In the genomic region with DNA sequence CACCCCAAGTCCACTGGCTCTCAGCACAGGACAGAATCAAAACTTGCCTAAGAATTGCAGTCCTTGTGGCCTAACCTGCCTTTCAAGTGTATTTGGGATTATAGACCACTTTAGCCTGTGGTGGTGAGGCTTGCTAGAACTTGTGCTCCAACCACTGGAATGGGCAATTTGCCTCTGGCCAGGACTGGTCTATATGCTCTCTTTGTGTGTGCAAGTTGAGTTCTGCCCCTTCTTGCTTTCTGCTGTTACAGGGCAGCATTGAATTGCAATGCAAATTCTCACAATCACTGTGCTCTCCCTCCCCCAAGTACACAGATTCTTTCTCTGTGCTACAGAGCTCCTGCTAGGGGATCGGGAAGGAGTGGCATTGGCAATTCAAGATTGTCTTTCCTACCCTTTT, we compare ENCODE assay signal across 15 cellular contexts.
DNase-seq lines count a peak whose midpoint lies in the region; ATAC-seq and TF ChIP-seq lines count a peak whose summit lies in the region.
"Had no signal": no experiment of that assay in that cellular context is flagged by ENCODE, and none has a peak within 500 bp of the region (broad histone marks: within the 10 kb centered on the region; RNA-seq: fewer than 3 reads in every experiment).

No MANE protein-coding gene starts in this region.

- DNase-seq in WTC11 (ENCODE audit: low spot score) (no peak), foreskin melanocyte (peak; percentile 44), neuronal stem cell (ENCODE audit: low spot score) (no peak), NCI-H1436 (lab: John Stamatoyannopoulos, UW) (no peak), NCI-H226 (no peak)
- no peak for DNase-seq in stimulated activated CD4-positive, alpha-beta T cell treated with anti-CD3 and anti-CD28 coated beads, Interleukin-2, amount 100 ng/mL, for 48 hours
- DNase-seq in effector memory CD8-positive, alpha-beta T cell = no peak
- DNase-seq: H9, NCI-H1436 treated with DMSO at 0.1 percent for 48 hours, NCI-H2227 treated with DMSO at 0.1 percent for 48 hours, NCI-H524 treated with DMSO at 0.1 percent for 48 hours, SHP77 treated with DMSO at 0.1 percent for 48 hours had no signal

- H2AFZ ChIP-seq in neuronal stem cell (ENCODE audit: low read length) = peak overlapping the region; percentile 64

- peak overlapping the region; percentile 24; the same call in 1 of the 2 replicates for H3K4me3 ChIP-seq in HUES6 (ENCODE audit: low read depth, low read length)
- H3K4me3 ChIP-seq in neuronal stem cell (ENCODE audit: low read length in 2 of 2) = no peak overlapping the region

- H3K4me1 Mint-ChIP-seq in WTC11 = peaks cover 47% of the 10 kb centered on the region
- no peaks in the 10 kb centered on the region for H3K4me1 Mint-ChIP-seq in effector memory CD8-positive, alpha-beta T cell (ENCODE audit: low read depth in 2 of 2)

- no peak overlapping the region for H3K14ac ChIP-seq in neuronal stem cell (ENCODE audit: low read length)

- no peak overlapping the region for H3K4ac ChIP-seq in neuronal stem cell (ENCODE audit: low read length)

- H3K36me3 Mint-ChIP-seq in WTC11 = peaks cover 3% of the 10 kb centered on the region; the same call in 1 of the 2 replicates
- no peaks in the 10 kb centered on the region for H3K36me3 Mint-ChIP-seq in effector memory CD8-positive, alpha-beta T cell (ENCODE audit: insufficient read depth)

- H3K4me1 ChIP-seq in HUES6 (ENCODE audit: control insufficient read depth, insufficient read depth, low read length) (peaks cover 30% of the 10 kb centered on the region), neuronal stem cell (ENCODE audit: control insufficient read depth in 2 of 2, insufficient read depth in 1 of 2, low read depth in 1 of 2, low read length in 2 of 2) (peaks cover 4% of the 10 kb centered on the region in 2 donors)

- no peak overlapping the region for H3K9ac ChIP-seq in HUES6 (ENCODE audit: low read length)
- no peak overlapping the region for H3K9ac ChIP-seq in neuronal stem cell (ENCODE audit: low read depth, low read length, poor library complexity)
- H3K9ac ChIP-seq: KMS-11 had no signal

- H3K18ac ChIP-seq in neuronal stem cell (ENCODE audit: low read length) = no peak overlapping the region

- H3K4me2 ChIP-seq in neuronal stem cell (ENCODE audit: insufficient read depth, low read length, poor library complexity, severe bottlenecking) = no peak overlapping the region
- H3K4me2 ChIP-seq: KMS-11 had no signal

- H3K9me3 ChIP-seq in HUES6 (ENCODE audit: control insufficient read depth, insufficient read depth, low read depth, low read length) (no peaks in the 10 kb centered on the region), neuronal stem cell (replicated peaks in 1 of 2; ENCODE audit: control insufficient read depth in 2 of 2, insufficient read depth in 1 of 2, low read depth in 1 of 2, low read length in 2 of 2) (no peaks in the 10 kb centered on the region)

- H3K27ac ChIP-seq in HUES6 (ENCODE audit: low read depth, low read length) = no peak overlapping the region
- no peak overlapping the region for H3K27ac ChIP-seq in neuronal stem cell (replicated peaks; ENCODE audit: low read length)
- H3K27ac ChIP-seq: C4-2B, KMS-11 had no signal

- peaks cover 3% of the 10 kb centered on the region for H3K27me3 Mint-ChIP-seq in WTC11 (ENCODE audit: low read depth)
- peaks cover 17 to 39% of the 10 kb centered on the region in 2 donors for H3K27me3 Mint-ChIP-seq in effector memory CD8-positive, alpha-beta T cell

- peak overlapping the region; percentile 64; the same call in 1 of the 2 replicates for H3K27ac Mint-ChIP-seq in WTC11
- no peak overlapping the region for H3K27ac Mint-ChIP-seq in effector memory CD8-positive, alpha-beta T cell

- H2BK5ac ChIP-seq in neuronal stem cell (ENCODE audit: low read length) = peak overlapping the region; percentile 42

- no peak for TF ChIP-seq CTCF in WTC11 (IDR thresholded peaks at IDR 0.05)

- peak; percentile 72 for ATAC-seq in WTC11
- no peak for ATAC-seq in effector memory CD8-positive, alpha-beta T cell (replicated peaks)

- H3K4me3 Mint-ChIP-seq in WTC11 = peak overlapping the region; percentile 48
- H3K4me3 Mint-ChIP-seq in effector memory CD8-positive, alpha-beta T cell = no peak overlapping the region
- H3K4me3 Mint-ChIP-seq: H9 had no signal

- POLR2A ChIA-PET in WTC11 (lab: Charles Lee) = no interaction called here

- no peak overlapping the region for H2BK12ac ChIP-seq in neuronal stem cell (ENCODE audit: low read length)

- CTCF ChIA-PET in WTC11 (lab: Charles Lee) = interaction anchor here (0.6 kb wide), 1 partner anchor 402 kb away, joined by 5 read pairs; no protein-coding TSS in a partner anchor

- H4K91ac ChIP-seq in neuronal stem cell (ENCODE audit: low read depth, low read length, poor library complexity) = no peak overlapping the region

- H3K23ac ChIP-seq in neuronal stem cell (ENCODE audit: low read depth, low read length, poor library complexity) = no peak overlapping the region

- no peak overlapping the region for H2AK5ac ChIP-seq in neuronal stem cell (ENCODE audit: low read depth, low read length)

- peaks cover 6% of the 10 kb centered on the region; the same call in 1 of the 2 replicates for H3K9me3 Mint-ChIP-seq in WTC11
- H3K9me3 Mint-ChIP-seq in effector memory CD8-positive, alpha-beta T cell = no peaks in the 10 kb centered on the region

- H3K79me1 ChIP-seq in neuronal stem cell (ENCODE audit: low read depth, low read length) = no peaks in the 10 kb centered on the region

- H3K27me3 ChIP-seq in HUES6 (ENCODE audit: control insufficient read depth, insufficient read depth, low read length) = no peaks in the 10 kb centered on the region
- H3K27me3 ChIP-seq in neuronal stem cell (ENCODE audit: control insufficient read depth in 3 of 3, insufficient read depth in 3 of 3, low read depth in 1 of 3, low read length in 3 of 3) = no peaks in the 10 kb centered on the region

- H2BK120ac ChIP-seq in neuronal stem cell (ENCODE audit: low read depth, low read length) = no peak overlapping the region

- no peak overlapping the region for H4K8ac ChIP-seq in neuronal stem cell (ENCODE audit: low read depth, low read length)

- no CpG with 5 or more reads among the region's 1 CpG for WGBS in neuronal stem cell (ENCODE audit: extremely low coverage in 2 of 2, insufficient read length in 2 of 2, insufficient replicate concordance in 1 of 2), 2 donors

- H2BK15ac ChIP-seq in neuronal stem cell (ENCODE audit: low read length) = no peak overlapping the region

- no peaks in the 10 kb centered on the region for H3K36me3 ChIP-seq in HUES6 (ENCODE audit: control insufficient read depth, insufficient read depth, low read length)
- no peaks in the 10 kb centered on the region for H3K36me3 ChIP-seq in neuronal stem cell (replicated peaks in 1 of 2; ENCODE audit: control insufficient read depth in 2 of 2, insufficient read depth in 2 of 2, low read length in 2 of 2)

TF ChIP-seq in WTC11, 78 proteins besides CTCF, POLR2A, EP300 and RAD21 (continues in another document):
- TF ChIP-seq, protein P1, sequence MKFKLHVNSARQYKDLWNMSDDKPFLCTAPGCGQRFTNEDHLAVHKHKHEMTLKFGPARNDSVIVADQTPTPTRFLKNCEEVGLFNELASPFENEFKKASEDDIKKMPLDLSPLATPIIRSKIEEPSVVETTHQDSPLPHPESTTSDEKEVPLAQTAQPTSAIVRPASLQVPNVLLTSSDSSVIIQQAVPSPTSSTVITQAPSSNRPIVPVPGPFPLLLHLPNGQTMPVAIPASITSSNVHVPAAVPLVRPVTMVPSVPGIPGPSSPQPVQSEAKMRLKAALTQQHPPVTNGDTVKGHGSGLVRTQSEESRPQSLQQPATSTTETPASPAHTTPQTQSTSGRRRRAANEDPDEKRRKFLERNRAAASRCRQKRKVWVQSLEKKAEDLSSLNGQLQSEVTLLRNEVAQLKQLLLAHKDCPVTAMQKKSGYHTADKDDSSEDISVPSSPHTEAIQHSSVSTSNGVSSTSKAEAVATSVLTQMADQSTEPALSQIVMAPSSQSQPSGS (CRISPR knock-in tag; IDR thresholded peaks at IDR 0.05; ENCODE audit: borderline replicate concordance, low read depth) = no peak
- TF ChIP-seq, protein P2, sequence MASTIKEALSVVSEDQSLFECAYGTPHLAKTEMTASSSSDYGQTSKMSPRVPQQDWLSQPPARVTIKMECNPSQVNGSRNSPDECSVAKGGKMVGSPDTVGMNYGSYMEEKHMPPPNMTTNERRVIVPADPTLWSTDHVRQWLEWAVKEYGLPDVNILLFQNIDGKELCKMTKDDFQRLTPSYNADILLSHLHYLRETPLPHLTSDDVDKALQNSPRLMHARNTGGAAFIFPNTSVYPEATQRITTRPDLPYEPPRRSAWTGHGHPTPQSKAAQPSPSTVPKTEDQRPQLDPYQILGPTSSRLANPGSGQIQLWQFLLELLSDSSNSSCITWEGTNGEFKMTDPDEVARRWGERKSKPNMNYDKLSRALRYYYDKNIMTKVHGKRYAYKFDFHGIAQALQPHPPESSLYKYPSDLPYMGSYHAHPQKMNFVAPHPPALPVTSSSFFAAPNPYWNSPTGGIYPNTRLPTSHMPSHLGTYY (CRISPR knock-in tag; IDR thresholded peaks at IDR 0.05) = no peak
- TF ChIP-seq TEAD1 (CRISPR knock-in tag; IDR thresholded peaks at IDR 0.05) = no peak
- TF ChIP-seq, protein P3, sequence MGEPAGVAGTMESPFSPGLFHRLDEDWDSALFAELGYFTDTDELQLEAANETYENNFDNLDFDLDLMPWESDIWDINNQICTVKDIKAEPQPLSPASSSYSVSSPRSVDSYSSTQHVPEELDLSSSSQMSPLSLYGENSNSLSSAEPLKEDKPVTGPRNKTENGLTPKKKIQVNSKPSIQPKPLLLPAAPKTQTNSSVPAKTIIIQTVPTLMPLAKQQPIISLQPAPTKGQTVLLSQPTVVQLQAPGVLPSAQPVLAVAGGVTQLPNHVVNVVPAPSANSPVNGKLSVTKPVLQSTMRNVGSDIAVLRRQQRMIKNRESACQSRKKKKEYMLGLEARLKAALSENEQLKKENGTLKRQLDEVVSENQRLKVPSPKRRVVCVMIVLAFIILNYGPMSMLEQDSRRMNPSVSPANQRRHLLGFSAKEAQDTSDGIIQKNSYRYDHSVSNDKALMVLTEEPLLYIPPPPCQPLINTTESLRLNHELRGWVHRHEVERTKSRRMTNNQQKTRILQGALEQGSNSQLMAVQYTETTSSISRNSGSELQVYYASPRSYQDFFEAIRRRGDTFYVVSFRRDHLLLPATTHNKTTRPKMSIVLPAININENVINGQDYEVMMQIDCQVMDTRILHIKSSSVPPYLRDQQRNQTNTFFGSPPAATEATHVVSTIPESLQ (CRISPR knock-in tag; IDR thresholded peaks at IDR 0.05) = no peak
